Comparison of ENCODE assay signal across 14 cellular contexts in genomic region chr11:123616505-123617198, GRCh38. TPM values are rescaled to one million over a fixed set of nuclear protein-coding genes. Genes with fewer than 3 reads are reported as not detected.
A peak's percentile ranks its signal among the peaks of the same experiment; 100 is the strongest.
DNase-seq lines count a peak whose midpoint lies in the region; ATAC-seq, FAIRE-seq and TF ChIP-seq lines count a peak whose summit lies in the region.
"Had no signal": no experiment of that assay in that cellular context is flagged by ENCODE, and none has a peak within 500 bp of the region (broad histone marks: within the 10 kb centered on the region; RNA-seq: fewer than 3 reads in every experiment).

No MANE protein-coding gene starts in this region.

- H2AFZ ChIP-seq in keratinocyte (ENCODE audit: control insufficient read depth, low read length) = peak overlapping the region; percentile 30

- dilution Hi-C loops in keratinocyte (cut with MboI; ENCODE audit: extremely low pct_ligation_motif_present, low sequenced_read_pairs) = no loop called here

- peaks cover 11% of the 10 kb centered on the region for H3K4me1 ChIP-seq in keratinocyte (ENCODE audit: control insufficient read depth, extremely low read depth, insufficient read depth, low read length)
- H3K4me1 ChIP-seq: Peyer's patch had no signal

- intact Hi-C loops in dorsolateral prefrontal cortex (cut with DNase I) = no loop called here
- intact Hi-C loops in activated naive CD4-positive, alpha-beta T cell treated with anti-CD3 and anti-CD28 coated beads for 36 hours (cut with micrococcal nuclease) = no loop called here

- CTCF ChIA-PET in activated naive CD4-positive, alpha-beta T cell treated with anti-CD3 and anti-CD28 coated beads for 36 hours (lab: Charles Lee) = interaction anchor here (0.7 to 0.8 kb wide), 2 partner anchors 26 to 461 kb away, joined by 3 read pairs; no protein-coding TSS in a partner anchor

- H3K9ac ChIP-seq in keratinocyte (ENCODE audit: control insufficient read depth, extremely low read depth, insufficient read depth, low read length) = no peak overlapping the region

- no peaks in the 10 kb centered on the region for H3K9me3 ChIP-seq in keratinocyte (ENCODE audit: control insufficient read depth, low read depth, low read length)
- H3K9me3 ChIP-seq: Peyer's patch had no signal

- no peaks in the 10 kb centered on the region for H3K36me3 ChIP-seq in keratinocyte (ENCODE audit: control insufficient read depth in 2 of 2, extremely low read depth in 1 of 2, insufficient read depth in 2 of 2, low read length in 2 of 2)

- peak overlapping the region; percentile 41 for H3K27ac Mint-ChIP-seq in stimulated activated effector memory CD8-positive, alpha-beta T cell treated with anti-CD3 and anti-CD28 coated beads, Interleukin-12 subunit alpha, Interleukin-12 subunit beta, amount 100 ng/mL, for 72 hours
- no peak overlapping the region for H3K27ac Mint-ChIP-seq in activated naive CD4-positive, alpha-beta T cell treated with anti-CD3 and anti-CD28 coated beads for 36 hours
- H3K27ac Mint-ChIP-seq: activated naive CD4-positive, alpha-beta T cell treated with anti-CD3 and anti-CD28 coated beads, Interleukin-2, amount 50 U/mL, for 24 hours had no signal

- H3K4me1 Mint-ChIP-seq in stimulated activated effector memory CD8-positive, alpha-beta T cell treated with anti-CD3 and anti-CD28 coated beads, Interleukin-12 subunit alpha, Interleukin-12 subunit beta, amount 100 ng/mL, for 72 hours = no peaks in the 10 kb centered on the region
- no peaks in the 10 kb centered on the region for H3K4me1 Mint-ChIP-seq in activated naive CD4-positive, alpha-beta T cell treated with anti-CD3 and anti-CD28 coated beads for 36 hours (ENCODE audit: low read depth)
- H3K4me1 Mint-ChIP-seq: activated naive CD4-positive, alpha-beta T cell treated with anti-CD3 and anti-CD28 coated beads, Interleukin-2, amount 50 U/mL, for 24 hours had no signal

- H3K4me2 ChIP-seq in keratinocyte (ENCODE audit: control insufficient read depth, extremely low read depth, insufficient read depth, low read depth, low read length) = peak overlapping the region; percentile 25

- H3K4me3 Mint-ChIP-seq in stimulated activated effector memory CD8-positive, alpha-beta T cell treated with anti-CD3 and anti-CD28 coated beads, Interleukin-12 subunit alpha, Interleukin-12 subunit beta, amount 100 ng/mL, for 72 hours = no peak overlapping the region
- no peak overlapping the region for H3K4me3 Mint-ChIP-seq in activated naive CD4-positive, alpha-beta T cell treated with anti-CD3 and anti-CD28 coated beads for 36 hours
- H3K4me3 Mint-ChIP-seq: activated naive CD4-positive, alpha-beta T cell treated with anti-CD3 and anti-CD28 coated beads, Interleukin-2, amount 50 U/mL, for 24 hours had no signal

- no peaks in the 10 kb centered on the region for H3K27me3 ChIP-seq in dorsolateral prefrontal cortex
- H3K27me3 ChIP-seq in keratinocyte (ENCODE audit: control insufficient read depth, extremely low read depth, insufficient read depth, low read length) = peaks cover 5% of the 10 kb centered on the region
- H3K27me3 ChIP-seq: Peyer's patch had no signal

- H3K4me3 ChIP-seq in HFF-Myc (replicated peaks; ENCODE audit: low read depth, low read length) (no peak overlapping the region), dorsolateral prefrontal cortex (no peak overlapping the region), keratinocyte (ENCODE audit: control insufficient read depth in 2 of 3, extremely low read depth in 1 of 3, insufficient read depth in 2 of 3, low read depth in 1 of 3, low read length in 3 of 3) (no peak overlapping the region)
- H3K4me3 ChIP-seq: Peyer's patch had no signal

- H4K20me1 ChIP-seq in keratinocyte (ENCODE audit: control insufficient read depth, extremely low read depth, insufficient read depth, low read length) = no peaks in the 10 kb centered on the region

- H3K9me1 ChIP-seq in keratinocyte (ENCODE audit: control insufficient read depth, extremely low read depth, insufficient read depth, low read length) = no peaks in the 10 kb centered on the region

- peak; percentile 99 for FAIRE-seq in keratinocyte (lab: Jason Lieb, UNC)
- FAIRE-seq: H1 had no signal

- H3K36me3 Mint-ChIP-seq in stimulated activated effector memory CD8-positive, alpha-beta T cell treated with anti-CD3 and anti-CD28 coated beads, Interleukin-12 subunit alpha, Interleukin-12 subunit beta, amount 100 ng/mL, for 72 hours = peaks cover 61% of the 10 kb centered on the region
- peaks cover 45% of the 10 kb centered on the region for H3K36me3 Mint-ChIP-seq in activated naive CD4-positive, alpha-beta T cell treated with anti-CD3 and anti-CD28 coated beads for 36 hours (ENCODE audit: low read depth)

- H3K79me2 ChIP-seq in keratinocyte (ENCODE audit: control insufficient read depth, insufficient read depth, low read length) = no peaks in the 10 kb centered on the region

- H3K27ac ChIP-seq in dorsolateral prefrontal cortex (peak overlapping the region in 22 of 59 donors; percentile 7 to 68 (median 30)), keratinocyte (ENCODE audit: control insufficient read depth, insufficient read depth, low read length) (no peak overlapping the region)
- H3K27ac ChIP-seq: Peyer's patch had no signal

- no peaks in the 10 kb centered on the region for H3K9me3 Mint-ChIP-seq in stimulated activated effector memory CD8-positive, alpha-beta T cell treated with anti-CD3 and anti-CD28 coated beads, Interleukin-12 subunit alpha, Interleukin-12 subunit beta, amount 100 ng/mL, for 72 hours
- no peaks in the 10 kb centered on the region for H3K9me3 Mint-ChIP-seq in activated naive CD4-positive, alpha-beta T cell treated with anti-CD3 and anti-CD28 coated beads for 36 hours
- H3K9me3 Mint-ChIP-seq: activated naive CD4-positive, alpha-beta T cell treated with anti-CD3 and anti-CD28 coated beads, Interleukin-2, amount 50 U/mL, for 24 hours had no signal

- ATAC-seq in stimulated activated effector memory CD8-positive, alpha-beta T cell treated with anti-CD3 and anti-CD28 coated beads, Interleukin-12 subunit alpha, Interleukin-12 subunit beta, amount 100 ng/mL, for 72 hours = no peak
- no peak for ATAC-seq in GM21390 (IDR thresholded peaks at IDR 0.05; ENCODE audit: unreplicated experiment)

- H3K27me3 Mint-ChIP-seq in activated naive CD4-positive, alpha-beta T cell treated with anti-CD3 and anti-CD28 coated beads for 36 hours (ENCODE audit: low read depth) = no peaks in the 10 kb centered on the region
- H3K27me3 Mint-ChIP-seq: activated naive CD4-positive, alpha-beta T cell treated with anti-CD3 and anti-CD28 coated beads, Interleukin-2, amount 50 U/mL, for 24 hours had no signal

- DNase-seq in HFF-Myc (ENCODE audit: extremely low read depth, low read depth) (peak; percentile 16), dorsolateral prefrontal cortex (peak; percentile 26 to 86 (median 73)), keratinocyte (ENCODE audit: low read depth, low spot score) (peak; percentile 26), T-helper 2 cell (no peak)
- no peak for DNase-seq in stimulated activated effector memory CD8-positive, alpha-beta T cell treated with anti-CD3 and anti-CD28 coated beads, Interleukin-12 subunit alpha, Interleukin-12 subunit beta, amount 100 ng/mL, for 72 hours (ENCODE audit: low spot score in 2 of 2)
- DNase-seq in activated naive CD4-positive, alpha-beta T cell treated with anti-CD3 and anti-CD28 coated beads for 36 hours = no peak
- no peak for DNase-seq in stimulated activated CD4-positive, alpha-beta T cell treated with anti-CD3 and anti-CD28 coated beads, Interleukin-2, amount 100 ng/mL, for 24 hours
- DNase-seq: activated CD4-positive, alpha-beta T cell treated with anti-CD3 and anti-CD28 coated beads for 1 hour; DMS53; NCI-H2081; Peyer's patch had no signal

- TF ChIP-seq CTCF in HFF-Myc (IDR thresholded peaks at IDR 0.05; ENCODE audit: low read depth, low read length, missing control alignments) (no peak), dorsolateral prefrontal cortex (IDR thresholded peaks at IDR 0.05 in 54 of 56, conservative IDR thresholded peaks at IDR 0.05 in 2 of 56; ENCODE audit: low read depth in 1 of 56, partially characterized antibody in 56 of 56) (no peak), keratinocyte (optimal IDR thresholded peaks at IDR 0.05 in 1 of 3, IDR thresholded peaks at IDR 0.05 in 1 of 3, conservative IDR thresholded peaks at IDR 0.05 in 1 of 3; ENCODE audit: extremely low read depth in 1 of 3, insufficient read depth in 2 of 3, low read length in 3 of 3) (no peak)

RNA-seq across cellular contexts. Expression of gene SCN3B, which starts 37.8 kb away (rescaled TPM):
- total RNA-seq in dorsolateral prefrontal cortex = 100 to 1,000 TPM in 70 of 120 experiments, 10 to 100 TPM in 50; 33.3 to 193 (median 105) TPM
- polyA plus RNA-seq in keratinocyte = 0.08 to 0.19 TPM (median 0.10 TPM) in 3 replicates
- not detected for polyA plus RNA-seq in keratinocyte (2011; ENCODE audit: low read depth)
- polyA plus RNA-seq in keratinocyte (2011; cell fraction: cytosol; rRNA removed) = 0.13 and 0.21 TPM in 2 replicates
- 0.53 and 0.65 TPM in 2 replicates for polyA plus RNA-seq in keratinocyte (2011; cell fraction: nucleus; rRNA removed)
- polyA plus RNA-seq in keratinocyte (2012; ENCODE audit: low replicate concordance) = 0.08 and 0.09 TPM in 2 replicates
- polyA minus RNA-seq in keratinocyte = 0.06 to 0.20 TPM (median 0.10 TPM) in 3 replicates
- not detected for polyA minus RNA-seq in keratinocyte (2011; cell fraction: cytosol; rRNA and poly(A)+ RNA removed)
- polyA minus RNA-seq in keratinocyte (2011; cell fraction: nucleus; rRNA and poly(A)+ RNA removed) = 0.42 and 0.47 TPM in 2 replicates
- not detected for total RNA-seq in activated naive CD4-positive, alpha-beta T cell treated with anti-CD3 and anti-CD28 coated beads for 36 hours

Comparison
In these comparisons a context has a peak if more than half of its experiments do, and no peak if none do; other contexts are left out.
1. DNase-seq: peak in HFF-Myc (single experiment), dorsolateral prefrontal cortex (10 of 10) and keratinocyte (single experiment); none in stimulated activated effector memory CD8-positive, alpha-beta T cell treated with anti-CD3 and anti-CD28 coated beads, Interleukin-12 subunit alpha, Interleukin-12 subunit beta, amount 100 ng/mL, for 72 hours (0 of 2), T-helper 2 cell (0 of 5), activated naive CD4-positive, alpha-beta T cell treated with anti-CD3 and anti-CD28 coated beads for 36 hours (single experiment) and stimulated activated CD4-positive, alpha-beta T cell treated with anti-CD3 and anti-CD28 coated beads, Interleukin-2, amount 100 ng/mL, for 24 hours (0 of 2).
2. RNA of gene SCN3B, which starts 37.8 kb away (total RNA-seq): 33.3 to 193 TPM in dorsolateral prefrontal cortex; not detected in activated naive CD4-positive, alpha-beta T cell treated with anti-CD3 and anti-CD28 coated beads for 36 hours; every median in the first group is over 10 times any median in the second.